1 cellular context compared by ENCODE assay signal in the genomic region with DNA sequence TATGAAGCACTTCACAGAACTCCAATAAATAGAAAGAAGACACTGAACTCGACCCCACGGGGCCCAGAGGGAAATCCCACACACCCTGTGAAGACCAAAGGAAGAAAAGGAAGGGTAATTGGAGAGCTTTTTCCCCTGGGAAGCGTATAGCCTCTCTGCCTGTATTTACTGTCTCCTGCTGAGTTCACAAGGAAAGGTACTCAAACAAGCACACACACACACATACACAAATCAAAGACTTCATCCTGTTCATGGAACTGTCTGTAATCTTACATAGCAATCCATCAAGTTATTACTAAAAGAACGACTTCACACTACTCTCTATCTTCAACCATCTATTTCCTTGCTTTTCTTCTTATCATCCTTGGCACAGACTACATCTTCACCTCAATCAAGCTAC.
TF ChIP-seq lines count a peak whose summit lies in the region.

No MANE protein-coding gene starts in this region.

TF ChIP-seq in WTC11, 78 proteins besides CTCF, POLR2A, EP300 and RAD21 (continued from another document):
- TF ChIP-seq, protein P1, sequence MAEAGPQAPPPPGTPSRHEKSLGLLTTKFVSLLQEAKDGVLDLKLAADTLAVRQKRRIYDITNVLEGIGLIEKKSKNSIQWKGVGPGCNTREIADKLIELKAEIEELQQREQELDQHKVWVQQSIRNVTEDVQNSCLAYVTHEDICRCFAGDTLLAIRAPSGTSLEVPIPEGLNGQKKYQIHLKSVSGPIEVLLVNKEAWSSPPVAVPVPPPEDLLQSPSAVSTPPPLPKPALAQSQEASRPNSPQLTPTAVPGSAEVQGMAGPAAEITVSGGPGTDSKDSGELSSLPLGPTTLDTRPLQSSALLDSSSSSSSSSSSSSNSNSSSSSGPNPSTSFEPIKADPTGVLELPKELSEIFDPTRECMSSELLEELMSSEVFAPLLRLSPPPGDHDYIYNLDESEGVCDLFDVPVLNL (CRISPR knock-in tag; IDR thresholded peaks at IDR 0.05; ENCODE audit: borderline replicate concordance, low read depth), result no peak
- no peak for TF ChIP-seq NFE2L1 (CRISPR knock-in tag; IDR thresholded peaks at IDR 0.05)
- no peak for TF ChIP-seq MXD4 (CRISPR knock-in tag; IDR thresholded peaks at IDR 0.05; ENCODE audit: borderline replicate concordance)
- no peak for TF ChIP-seq SMAD4 (CRISPR knock-in tag; IDR thresholded peaks at IDR 0.05)
- TF ChIP-seq, protein P2, sequence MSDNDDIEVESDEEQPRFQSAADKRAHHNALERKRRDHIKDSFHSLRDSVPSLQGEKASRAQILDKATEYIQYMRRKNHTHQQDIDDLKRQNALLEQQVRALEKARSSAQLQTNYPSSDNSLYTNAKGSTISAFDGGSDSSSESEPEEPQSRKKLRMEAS (CRISPR knock-in tag; IDR thresholded peaks at IDR 0.05), result no peak
- TF ChIP-seq, protein P3, sequence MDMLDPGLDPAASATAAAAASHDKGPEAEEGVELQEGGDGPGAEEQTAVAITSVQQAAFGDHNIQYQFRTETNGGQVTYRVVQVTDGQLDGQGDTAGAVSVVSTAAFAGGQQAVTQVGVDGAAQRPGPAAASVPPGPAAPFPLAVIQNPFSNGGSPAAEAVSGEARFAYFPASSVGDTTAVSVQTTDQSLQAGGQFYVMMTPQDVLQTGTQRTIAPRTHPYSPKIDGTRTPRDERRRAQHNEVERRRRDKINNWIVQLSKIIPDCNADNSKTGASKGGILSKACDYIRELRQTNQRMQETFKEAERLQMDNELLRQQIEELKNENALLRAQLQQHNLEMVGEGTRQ (CRISPR knock-in tag; IDR thresholded peaks at IDR 0.05), result no peak
- TF ChIP-seq, protein P4, sequence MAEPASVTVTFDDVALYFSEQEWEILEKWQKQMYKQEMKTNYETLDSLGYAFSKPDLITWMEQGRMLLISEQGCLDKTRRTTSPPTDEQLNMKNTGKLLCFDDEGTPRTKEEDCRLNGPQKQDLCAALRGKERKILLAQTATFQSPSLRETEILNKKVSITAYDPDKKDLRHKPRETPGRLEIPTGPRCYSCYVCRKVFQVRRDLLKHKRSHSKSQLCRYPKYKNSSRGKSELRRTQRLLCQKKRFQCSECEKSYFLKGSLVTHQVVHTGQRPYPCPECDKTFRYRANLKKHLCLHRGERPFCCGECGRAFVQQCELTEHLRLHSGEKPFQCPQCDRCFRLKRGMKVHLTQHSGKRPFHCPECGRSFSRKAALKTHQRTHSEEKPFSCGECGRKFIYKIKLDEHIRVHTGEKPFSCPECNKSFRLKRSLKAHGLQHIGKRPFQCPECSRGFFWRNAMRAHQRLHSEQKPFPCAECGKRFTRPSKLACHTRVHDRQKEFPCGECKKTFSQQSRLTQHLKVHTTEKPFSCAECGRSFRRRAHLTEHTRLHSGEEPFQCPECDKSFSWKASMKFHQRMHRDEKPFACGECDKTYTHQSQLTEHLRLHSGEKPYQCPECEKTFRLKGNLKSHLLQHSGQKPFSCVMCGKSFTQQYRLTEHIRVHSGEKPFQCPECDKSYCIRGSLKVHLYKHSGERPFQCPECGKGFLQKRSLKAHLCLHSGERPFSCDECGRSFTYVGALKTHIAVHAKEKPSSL (CRISPR knock-in tag; conservative IDR thresholded peaks at IDR 0.05), result no peak
- TF ChIP-seq, protein P5, sequence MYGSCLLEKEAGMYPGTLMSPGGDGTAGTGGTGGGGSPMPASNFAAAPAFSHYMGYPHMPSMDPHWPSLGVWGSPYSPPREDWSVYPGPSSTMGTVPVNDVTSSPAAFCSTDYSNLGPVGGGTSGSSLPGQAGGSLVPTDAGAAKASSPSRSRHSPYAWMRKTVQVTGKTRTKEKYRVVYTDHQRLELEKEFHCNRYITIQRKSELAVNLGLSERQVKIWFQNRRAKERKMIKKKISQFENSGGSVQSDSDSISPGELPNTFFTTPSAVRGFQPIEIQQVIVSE (CRISPR knock-in tag; IDR thresholded peaks at IDR 0.05; ENCODE audit: borderline replicate concordance), result no peak
